Comparison of ENCODE assay signal across 8 cellular contexts in genomic region chr6:109690373-109690739, GRCh38. TPM values are rescaled to one million over a fixed set of nuclear protein-coding genes. Genes with fewer than 3 reads are reported as not detected.
A peak's percentile ranks its signal among the peaks of the same experiment; 100 is the strongest.
DNase-seq lines count a peak whose midpoint lies in the region; ATAC-seq and TF ChIP-seq lines count a peak whose summit lies in the region.

No MANE protein-coding gene starts in this region.

- no peaks in the 10 kb centered on the region for H3K9me2 ChIP-seq in OCI-LY7 (ENCODE audit: insufficient read depth, low read length)

- no peak for TF ChIP-seq POLR2A in tibial nerve (IDR thresholded peaks at IDR 0.05)

- no peak for TF ChIP-seq EP300 in tibial nerve (IDR thresholded peaks at IDR 0.05)

- TF ChIP-seq CTCF in OCI-LY7 (conservative IDR thresholded peaks at IDR 0.05; ENCODE audit: low read length): no peak
- no peak for TF ChIP-seq CTCF in foreskin fibroblast (IDR thresholded peaks at IDR 0.05; ENCODE audit: low read depth, low read length)
- no peak for TF ChIP-seq CTCF in neutrophil (IDR thresholded peaks at IDR 0.05)
- no peak for TF ChIP-seq CTCF in tibial nerve (IDR thresholded peaks at IDR 0.05)

- 0% methylated on average over 24 of the region's 24 CpGs for WGBS in tibial nerve, 2 donors

- DNase-seq in AG08396 (ENCODE audit: low spot score) (peak; percentile 13), OCI-LY7 (ENCODE audit: low spot score) (peak; percentile 63), foreskin fibroblast (peak in 1 of 2 donors; percentile 46), tibial nerve (ENCODE audit: low spot score in 2 of 2) (peak in 1 of 2 donors; percentile 20)
- DNase-seq in activated T-helper 9 cell treated with anti-CD3 and anti-CD28 coated beads, Interleukin-2, amount 50 U/mL, for 16 hours (ENCODE audit: low read depth): peak; percentile 53

- H3K27ac ChIP-seq in OCI-LY7 (ENCODE audit: low read depth, low read length, poor library complexity, severe bottlenecking) (peak overlapping the region; percentile 31), neutrophil (peak overlapping the region; percentile 86), tibial nerve (peak overlapping the region; percentile 64 to 90 (median 82))

- POLR2A ChIA-PET in OCI-LY7 (lab: Charles Lee): interaction anchor here (1.5 kb wide), 2 partner anchors 8 to 353 kb away, joined by 3 to 4 read pairs; no protein-coding TSS in a partner anchor

- intact Hi-C loops in OCI-LY7 (cut with micrococcal nuclease; ENCODE audit: unreplicated experiment): loop anchor here (5.0 kb wide), 4 partner anchors 163 to 487 kb away; partner anchors contain the start of genes CD164, MICAL1 and WASF1

- no TSS peak for BruUV-seq in OCI-LY7 (replicated peaks; lab: Mats Ljungman, UMichigan)

- no peaks in the 10 kb centered on the region for H3K27me3 ChIP-seq in neutrophil
- H3K27me3 ChIP-seq in tibial nerve: no peaks in the 10 kb centered on the region

- H3K4me3 ChIP-seq in OCI-LY7 (ENCODE audit: low read depth, low read length, poor library complexity, severe bottlenecking) (peak overlapping the region; percentile 93), foreskin fibroblast (ENCODE audit: low read depth in 1 of 2, low read length in 2 of 2) (peak overlapping the region; percentile 68 to 92), neutrophil (ENCODE audit: low read depth in 1 of 2, low read length in 1 of 2) (peak overlapping the region; percentile 92 to 99), tibial nerve (peak overlapping the region; percentile 54 to 71 (median 64))

- CTCF ChIA-PET in OCI-LY7 (lab: Charles Lee; ENCODE audit: unreplicated experiment): no interaction called here

- peak overlapping the region; percentile 85 for H3K4me2 ChIP-seq in OCI-LY7 (ENCODE audit: low read length)

- H3K9me3 ChIP-seq in OCI-LY7 (ENCODE audit: low read length) (no peaks in the 10 kb centered on the region), neutrophil (no peaks in the 10 kb centered on the region), tibial nerve (no peaks in the 10 kb centered on the region)

- no peaks in the 10 kb centered on the region for H3K36me3 ChIP-seq in OCI-LY7 (ENCODE audit: insufficient read depth, low read length)
- no peaks in the 10 kb centered on the region for H3K36me3 ChIP-seq in neutrophil
- peaks cover 0 to 3% (median 0%) of the 10 kb centered on the region in 3 donors for H3K36me3 ChIP-seq in tibial nerve

- H3K4me1 ChIP-seq in OCI-LY7 (ENCODE audit: insufficient read depth, low read length, poor library complexity, severe bottlenecking) (peaks cover 27% of the 10 kb centered on the region), neutrophil (ENCODE audit: control insufficient read depth in 1 of 2, insufficient read depth in 1 of 2, low read depth in 1 of 2, low read length in 1 of 2) (peaks cover 29 to 34% of the 10 kb centered on the region in 2 experiments), tibial nerve (peaks cover 0 to 36% (median 12%) of the 10 kb centered on the region in 4 donors)

- H2AFZ ChIP-seq in OCI-LY7 (ENCODE audit: low read length): peak overlapping the region; percentile 100

- H3K79me2 ChIP-seq in OCI-LY7 (ENCODE audit: insufficient read depth, low read depth, low read length): peaks cover 12% of the 10 kb centered on the region; the same call in 1 of the 2 replicates

- no peaks in the 10 kb centered on the region for H4K20me1 ChIP-seq in OCI-LY7 (ENCODE audit: insufficient read depth, low read length)

- ATAC-seq in GM19035 (IDR thresholded peaks at IDR 0.05; ENCODE audit: unreplicated experiment) (peak; percentile 43), HG03354 (IDR thresholded peaks at IDR 0.05; ENCODE audit: poor library complexity, severe bottlenecking, unreplicated experiment) (peak; percentile 64)

RNA-seq across cellular contexts. Expression of gene AK9, which starts 0.6 kb away (rescaled TPM):
- 2.0 and 6.7 TPM in 2 replicates for total RNA-seq in OCI-LY7 (2014; rRNA removed; shearing (Covaris generic))
- total RNA-seq in OCI-LY7 (2022) (4.9 and 5.7 TPM in 2 replicates), tibial nerve (10 to 100 TPM in 3 of 4 donors, 1 to 10 TPM in 1; 8.1 to 19.8 (median 14.1) TPM)

RNA-seq across cellular contexts. Expression of gene FIG4, which starts 0.7 kb away (rescaled TPM):
- total RNA-seq in OCI-LY7 (2014; rRNA removed; shearing (Covaris generic)): 10.4 and 13.3 TPM in 2 replicates
- total RNA-seq in OCI-LY7 (2022) (22.9 and 28.9 TPM in 2 replicates), tibial nerve (10 to 100 TPM; 11.4 to 42.9 (median 21.6) TPM)

Comparison
In these comparisons a context has a peak if more than half of its experiments do, and no peak if none do; other contexts are left out.
1. H3K27ac ChIP-seq: peak in every context shown above with its lines; median percentile 86 in neutrophil; 82 in tibial nerve; 31 in OCI-LY7.